Comparison of ENCODE assay signal across 1 cellular context in the genomic region with DNA sequence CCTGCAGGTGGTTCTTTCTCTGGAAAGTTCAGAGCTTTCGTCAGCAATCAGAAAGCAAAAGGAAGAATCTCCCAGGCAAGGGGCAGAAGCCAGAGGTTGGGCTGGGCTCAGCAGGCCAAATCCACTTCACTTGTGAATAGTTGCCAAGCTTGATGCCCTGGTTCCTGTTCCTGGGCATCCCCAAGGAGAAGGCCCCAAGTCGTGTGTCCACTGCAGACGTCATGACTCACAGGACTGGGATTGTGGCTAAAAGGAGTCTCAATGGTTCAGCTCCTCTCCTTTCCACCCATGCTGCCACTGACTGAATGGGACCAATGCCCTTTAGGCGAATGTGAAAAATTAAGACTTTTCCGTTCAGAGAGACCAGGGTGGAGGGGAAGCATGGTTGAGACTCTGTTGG.
TF ChIP-seq lines count a peak whose summit lies in the region.

No MANE protein-coding gene starts in this region.

TF ChIP-seq in GM23338, 12 proteins besides CTCF, POLR2A, EP300 and RAD21 (continued from another document):
- TF ChIP-seq, protein P1, sequence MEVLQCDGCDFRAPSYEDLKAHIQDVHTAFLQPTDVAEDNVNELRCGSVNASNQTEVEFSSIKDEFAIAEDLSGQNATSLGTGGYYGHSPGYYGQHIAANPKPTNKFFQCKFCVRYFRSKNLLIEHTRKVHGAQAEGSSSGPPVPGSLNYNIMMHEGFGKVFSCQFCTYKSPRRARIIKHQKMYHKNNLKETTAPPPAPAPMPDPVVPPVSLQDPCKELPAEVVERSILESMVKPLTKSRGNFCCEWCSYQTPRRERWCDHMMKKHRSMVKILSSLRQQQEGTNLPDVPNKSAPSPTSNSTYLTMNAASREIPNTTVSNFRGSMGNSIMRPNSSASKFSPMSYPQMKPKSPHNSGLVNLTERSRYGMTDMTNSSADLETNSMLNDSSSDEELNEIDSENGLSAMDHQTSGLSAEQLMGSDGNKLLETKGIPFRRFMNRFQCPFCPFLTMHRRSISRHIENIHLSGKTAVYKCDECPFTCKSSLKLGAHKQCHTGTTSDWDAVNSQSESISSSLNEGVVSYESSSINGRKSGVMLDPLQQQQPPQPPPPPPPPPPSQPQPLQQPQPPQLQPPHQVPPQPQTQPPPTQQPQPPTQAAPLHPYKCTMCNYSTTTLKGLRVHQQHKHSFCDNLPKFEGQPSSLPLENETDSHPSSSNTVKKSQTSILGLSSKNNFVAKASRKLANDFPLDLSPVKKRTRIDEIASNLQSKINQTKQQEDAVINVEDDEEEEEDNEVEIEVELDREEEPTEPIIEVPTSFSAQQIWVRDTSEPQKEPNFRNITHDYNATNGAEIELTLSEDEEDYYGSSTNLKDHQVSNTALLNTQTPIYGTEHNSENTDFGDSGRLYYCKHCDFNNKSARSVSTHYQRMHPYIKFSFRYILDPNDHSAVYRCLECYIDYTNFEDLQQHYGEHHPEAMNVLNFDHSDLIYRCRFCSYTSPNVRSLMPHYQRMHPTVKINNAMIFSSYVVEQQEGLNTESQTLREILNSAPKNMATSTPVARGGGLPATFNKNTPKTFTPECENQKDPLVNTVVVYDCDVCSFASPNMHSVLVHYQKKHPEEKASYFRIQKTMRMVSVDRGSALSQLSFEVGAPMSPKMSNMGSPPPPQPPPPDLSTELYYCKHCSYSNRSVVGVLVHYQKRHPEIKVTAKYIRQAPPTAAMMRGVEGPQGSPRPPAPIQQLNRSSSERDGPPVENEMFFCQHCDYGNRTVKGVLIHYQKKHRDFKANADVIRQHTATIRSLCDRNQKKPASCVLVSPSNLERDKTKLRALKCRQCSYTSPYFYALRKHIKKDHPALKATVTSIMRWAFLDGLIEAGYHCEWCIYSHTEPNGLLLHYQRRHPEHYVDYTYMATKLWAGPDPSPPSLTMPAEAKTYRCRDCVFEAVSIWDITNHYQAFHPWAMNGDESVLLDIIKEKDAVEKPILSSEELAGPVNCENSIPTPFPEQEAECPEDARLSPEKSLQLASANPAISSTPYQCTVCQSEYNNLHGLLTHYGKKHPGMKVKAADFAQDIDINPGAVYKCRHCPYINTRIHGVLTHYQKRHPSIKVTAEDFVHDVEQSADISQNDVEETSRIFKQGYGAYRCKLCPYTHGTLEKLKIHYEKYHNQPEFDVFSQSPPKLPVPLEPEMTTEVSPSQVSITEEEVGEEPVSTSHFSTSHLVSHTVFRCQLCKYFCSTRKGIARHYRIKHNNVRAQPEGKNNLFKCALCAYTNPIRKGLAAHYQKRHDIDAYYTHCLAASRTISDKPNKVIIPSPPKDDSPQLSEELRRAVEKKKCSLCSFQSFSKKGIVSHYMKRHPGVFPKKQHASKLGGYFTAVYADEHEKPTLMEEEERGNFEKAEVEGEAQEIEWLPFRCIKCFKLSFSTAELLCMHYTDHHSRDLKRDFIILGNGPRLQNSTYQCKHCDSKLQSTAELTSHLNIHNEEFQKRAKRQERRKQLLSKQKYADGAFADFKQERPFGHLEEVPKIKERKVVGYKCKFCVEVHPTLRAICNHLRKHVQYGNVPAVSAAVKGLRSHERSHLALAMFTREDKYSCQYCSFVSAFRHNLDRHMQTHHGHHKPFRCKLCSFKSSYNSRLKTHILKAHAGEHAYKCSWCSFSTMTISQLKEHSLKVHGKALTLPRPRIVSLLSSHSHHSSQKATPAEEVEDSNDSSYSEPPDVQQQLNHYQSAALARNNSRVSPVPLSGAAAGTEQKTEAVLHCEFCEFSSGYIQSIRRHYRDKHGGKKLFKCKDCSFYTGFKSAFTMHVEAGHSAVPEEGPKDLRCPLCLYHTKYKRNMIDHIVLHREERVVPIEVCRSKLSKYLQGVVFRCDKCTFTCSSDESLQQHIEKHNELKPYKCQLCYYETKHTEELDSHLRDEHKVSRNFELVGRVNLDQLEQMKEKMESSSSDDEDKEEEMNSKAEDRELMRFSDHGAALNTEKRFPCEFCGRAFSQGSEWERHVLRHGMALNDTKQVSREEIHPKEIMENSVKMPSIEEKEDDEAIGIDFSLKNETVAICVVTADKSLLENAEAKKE (CRISPR knock-in tag; IDR thresholded peaks at IDR 0.05): no peak
- TF ChIP-seq NANOG (IDR thresholded peaks at IDR 0.05; ENCODE audit: borderline replicate concordance): no peak
- TF ChIP-seq ZNF331 (CRISPR knock-in tag; IDR thresholded peaks at IDR 0.05; ENCODE audit: low read depth): no peak
- TF ChIP-seq, protein P2, sequence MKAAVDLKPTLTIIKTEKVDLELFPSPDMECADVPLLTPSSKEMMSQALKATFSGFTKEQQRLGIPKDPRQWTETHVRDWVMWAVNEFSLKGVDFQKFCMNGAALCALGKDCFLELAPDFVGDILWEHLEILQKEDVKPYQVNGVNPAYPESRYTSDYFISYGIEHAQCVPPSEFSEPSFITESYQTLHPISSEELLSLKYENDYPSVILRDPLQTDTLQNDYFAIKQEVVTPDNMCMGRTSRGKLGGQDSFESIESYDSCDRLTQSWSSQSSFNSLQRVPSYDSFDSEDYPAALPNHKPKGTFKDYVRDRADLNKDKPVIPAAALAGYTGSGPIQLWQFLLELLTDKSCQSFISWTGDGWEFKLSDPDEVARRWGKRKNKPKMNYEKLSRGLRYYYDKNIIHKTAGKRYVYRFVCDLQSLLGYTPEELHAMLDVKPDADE (IDR thresholded peaks at IDR 0.05): no peak
- TF ChIP-seq JUNB (IDR thresholded peaks at IDR 0.05; ENCODE audit: unreplicated experiment): no peak
- no peak for TF ChIP-seq CREB1 (CRISPR knock-in tag; IDR thresholded peaks at IDR 0.05; ENCODE audit: low read depth)
TF ChIP-seq in GM23338: peak in this region for 0.
